ENCODE assay signal across 18 cellular contexts in the genomic region with DNA sequence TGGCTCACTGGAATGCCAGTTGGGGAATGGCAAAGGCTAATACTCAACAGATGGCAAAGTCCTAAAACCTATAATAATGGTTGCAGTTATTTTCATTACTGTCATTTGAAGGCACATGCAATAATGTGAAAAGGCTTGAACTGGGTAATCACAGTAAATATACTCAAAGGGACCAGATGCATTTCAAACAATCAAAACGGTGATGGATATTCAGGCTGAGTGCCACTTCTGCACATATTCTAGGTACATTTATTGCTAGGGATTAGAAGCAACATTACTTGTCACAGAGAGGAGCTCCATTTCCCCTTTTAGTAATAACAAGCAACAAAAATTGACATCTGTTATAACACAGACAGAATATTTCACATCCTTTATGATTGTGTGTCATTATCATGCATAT.
A peak's percentile ranks its signal among the peaks of the same experiment; 100 is the strongest.
DNase-seq lines count a peak whose midpoint lies in the region; ATAC-seq and TF ChIP-seq lines count a peak whose summit lies in the region.
"Had no signal": no experiment of that assay in that cellular context is flagged by ENCODE, and none has a peak within 500 bp of the region (broad histone marks: within the 10 kb centered on the region; RNA-seq: fewer than 3 reads in every experiment).

No MANE protein-coding gene starts in this region.

- TF ChIP-seq RAD21 in neural cell (conservative IDR thresholded peaks at IDR 0.05): no peak

- H3K9me3 ChIP-seq in neural cell (ENCODE audit: low read length): no peaks in the 10 kb centered on the region
- H3K9me3 ChIP-seq: BLaER1, MG63 had no signal

- no peak overlapping the region for H3K9ac ChIP-seq in neural cell (ENCODE audit: low read length)
- H3K9ac ChIP-seq: BLaER1 had no signal

- no peak overlapping the region for H3K27ac ChIP-seq in neural cell (ENCODE audit: low read length)
- H3K27ac ChIP-seq: BLaER1 had no signal

- H3K79me2 ChIP-seq in neural cell (replicated peaks; ENCODE audit: insufficient read depth, low read length): no peaks in the 10 kb centered on the region

- H3K27me3 ChIP-seq in neural cell (ENCODE audit: insufficient read depth, low read depth, low read length): no peaks in the 10 kb centered on the region
- H3K27me3 ChIP-seq: BLaER1, MG63 had no signal

- DNase-seq in NCI-H748 (lab: John Stamatoyannopoulos, UW; ENCODE audit: unreplicated experiment) (peak; percentile 34), NCI-H748 treated with DMSO at 0.1 percent for 48 hours (lab: John Stamatoyannopoulos, UW) (no peak), NCI-H1694 (lab: John Stamatoyannopoulos, UW) (peak; percentile 64), NCI-H2227 (lab: John Stamatoyannopoulos, UW; ENCODE audit: unreplicated experiment) (peak; percentile 83), DMS53 (lab: John Stamatoyannopoulos, UW) (no peak)
- DNase-seq: Calu3; CD8-positive, alpha-beta T cell; DMS79; GOT3; Kasumi-1; MG63; NCI-H1048; NCI-H526; SIG-M5 had no signal

- peak; percentile 70 for TF ChIP-seq EP300 in neural cell (conservative IDR thresholded peaks at IDR 0.05; ENCODE audit: poor library complexity, severe bottlenecking)

- H3K9me2 ChIP-seq in neural cell (ENCODE audit: insufficient read depth, low read length): no peaks in the 10 kb centered on the region

- no peak for ATAC-seq in HG03175 (IDR thresholded peaks at IDR 0.05; ENCODE audit: unreplicated experiment)
- ATAC-seq: CD8-positive, alpha-beta T cell; HCT116 had no signal

- no peak overlapping the region for H2AFZ ChIP-seq in neural cell (ENCODE audit: low read depth, low read length)

- TF ChIP-seq CTCF in neural cell (IDR thresholded peaks at IDR 0.05; ENCODE audit: poor library complexity, severe bottlenecking): no peak

- no peaks in the 10 kb centered on the region for H3F3A ChIP-seq in neural cell (ENCODE audit: insufficient read depth, low read length, poor library complexity, severe bottlenecking)

- H3K4me3 ChIP-seq in neural cell (ENCODE audit: low read length): no peak overlapping the region
- H3K4me3 ChIP-seq: BLaER1, MG63 had no signal

- no peak overlapping the region for H3K4me2 ChIP-seq in neural cell (ENCODE audit: low read length)
- H3K4me2 ChIP-seq: BLaER1 had no signal

- H3K36me3 ChIP-seq in neural cell (ENCODE audit: insufficient read depth, low read length): no peaks in the 10 kb centered on the region
- H3K36me3 ChIP-seq: BLaER1, MG63 had no signal

- no peaks in the 10 kb centered on the region for H4K20me1 ChIP-seq in neural cell (ENCODE audit: insufficient read depth)
- H4K20me1 ChIP-seq: BLaER1 had no signal

TF ChIP-seq in neural cell, 6 proteins besides CTCF, POLR2A, EP300 and RAD21:
- no peak for TF ChIP-seq EZH2 (IDR thresholded peaks at IDR 0.05; ENCODE audit: borderline replicate concordance, insufficient read depth, low read length, poor library complexity, severe bottlenecking)
- TF ChIP-seq POLR2AphosphoS5 (IDR thresholded peaks at IDR 0.05): peak; percentile 67

Comparison
In these comparisons a context has a peak if more than half of its experiments do, and no peak if none do; other contexts are left out.
1. DNase-seq: peak in NCI-H748 (single experiment), NCI-H1694 (single experiment) and NCI-H2227 (single experiment); none in NCI-H748 treated with DMSO at 0.1 percent for 48 hours (single experiment) and DMS53 (single experiment).